ENCODE assay signal across 8 cellular contexts in the genomic region with DNA sequence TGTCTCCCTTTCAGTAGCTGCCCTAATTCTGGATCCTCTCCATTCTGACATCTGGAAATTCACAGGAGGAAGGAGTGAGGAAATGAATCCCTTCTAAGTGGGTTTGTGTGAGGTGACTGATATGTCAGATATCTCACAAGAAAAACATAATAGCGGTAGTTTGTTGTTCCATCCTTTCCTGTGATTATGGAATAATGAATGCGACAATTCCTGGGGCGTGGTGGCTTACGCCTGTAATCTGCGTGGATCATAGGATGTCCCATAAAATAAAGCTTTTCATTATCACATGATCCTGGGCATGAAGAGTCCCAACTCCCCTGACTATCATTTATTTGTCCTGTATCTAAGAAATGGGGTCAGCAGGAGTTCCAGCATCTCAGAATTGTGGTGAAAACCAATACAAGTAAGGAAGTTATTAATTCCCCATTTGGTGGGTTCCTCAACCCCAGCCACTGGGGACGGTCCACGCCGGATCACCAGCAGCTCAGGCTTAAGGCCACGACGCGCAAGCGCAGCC. TPM values are rescaled to one million over a fixed set of nuclear protein-coding genes. Genes with fewer than 3 reads are reported as not detected.
DNase-seq lines count a peak whose midpoint lies in the region; ATAC-seq and TF ChIP-seq lines count a peak whose summit lies in the region.

No MANE protein-coding gene starts in this region.

- no peaks in the 10 kb centered on the region for H4K20me1 ChIP-seq in KMS-11 (ENCODE audit: insufficient read depth)

- H3K27ac Mint-ChIP-seq in dendritic cell treated with granulocyte-macrophage colony-stimulating factor and Interleukin-4, amounts not matched to agents 40 ng/mL and 50 ng/mL, for 4 days, result peak overlapping the region; percentile 96
- peak overlapping the region; percentile 90 to 97 (median 96) for H3K27ac Mint-ChIP-seq in naive thymus-derived CD8-positive, alpha-beta T cell

- peak overlapping the region; percentile 92 for H3K27ac ChIP-seq in KMS-11

- peak overlapping the region; percentile 87 for H3K4me3 Mint-ChIP-seq in dendritic cell treated with granulocyte-macrophage colony-stimulating factor and Interleukin-4, amounts not matched to agents 40 ng/mL and 50 ng/mL, for 4 days
- peak overlapping the region; percentile 86 to 95 (median 90) for H3K4me3 Mint-ChIP-seq in naive thymus-derived CD8-positive, alpha-beta T cell

- H3K4me1 ChIP-seq in BE2C (peaks cover 6% of the 10 kb centered on the region), KMS-11 (ENCODE audit: low read depth, poor library complexity, severe bottlenecking) (peaks cover 28% of the 10 kb centered on the region)

- H2AFZ ChIP-seq in KMS-11 (ENCODE audit: low read depth), result peak overlapping the region; percentile 48

- no peaks in the 10 kb centered on the region for H3K27me3 ChIP-seq in BE2C
- H3K27me3 ChIP-seq in KMS-11 (ENCODE audit: insufficient read depth, low read depth), result no peaks in the 10 kb centered on the region

- TF ChIP-seq CTCF in BE2C (IDR thresholded peaks at IDR 0.05; ENCODE audit: low read depth, low read length) (no peak), KMS-11 (conservative IDR thresholded peaks at IDR 0.05; ENCODE audit: low read depth, low read length) (no peak)

- DNase-seq in BE2C (no peak), glomerular visceral epithelial cell (ENCODE audit: extremely low spot score) (no peak), OCI-M1 (lab: John Stamatoyannopoulos, UW) (no peak), SKM-1 treated with dmso at 0.1 percent for 144 hours (lab: John Stamatoyannopoulos, UW; ENCODE audit: unreplicated experiment) (no peak)
- peak in 1 of 10 donors; percentile 7 for DNase-seq in naive thymus-derived CD8-positive, alpha-beta T cell

- H3K4me1 Mint-ChIP-seq in dendritic cell treated with granulocyte-macrophage colony-stimulating factor and Interleukin-4, amounts not matched to agents 40 ng/mL and 50 ng/mL, for 4 days (ENCODE audit: low read depth), result peaks cover 21% of the 10 kb centered on the region
- H3K4me1 Mint-ChIP-seq in naive thymus-derived CD8-positive, alpha-beta T cell, result peaks cover 12 to 37% (median 32%) of the 10 kb centered on the region in 4 donors

- no peak for ATAC-seq in naive thymus-derived CD8-positive, alpha-beta T cell
- no peak for ATAC-seq in HG03442 (IDR thresholded peaks at IDR 0.05; ENCODE audit: unreplicated experiment)

- POLR2A ChIA-PET in naive thymus-derived CD8-positive, alpha-beta T cell (lab: Charles Lee), result interaction anchor here (0.5 to 1.7 kb wide), 14 partner anchors 8 to 1674 kb away, joined by 3 to 37 read pairs (median 6); a partner anchor contains a TSS

- H3K9ac ChIP-seq in KMS-11, result peak overlapping the region; percentile 93

- no peaks in the 10 kb centered on the region for H3K9me3 Mint-ChIP-seq in dendritic cell treated with granulocyte-macrophage colony-stimulating factor and Interleukin-4, amounts not matched to agents 40 ng/mL and 50 ng/mL, for 4 days
- no peaks in the 10 kb centered on the region for H3K9me3 Mint-ChIP-seq in naive thymus-derived CD8-positive, alpha-beta T cell

- H3K27me3 Mint-ChIP-seq in dendritic cell treated with granulocyte-macrophage colony-stimulating factor and Interleukin-4, amounts not matched to agents 40 ng/mL and 50 ng/mL, for 4 days, result no peaks in the 10 kb centered on the region
- H3K27me3 Mint-ChIP-seq in naive thymus-derived CD8-positive, alpha-beta T cell, result no peaks in the 10 kb centered on the region

- H3K4me2 ChIP-seq in KMS-11, result peak overlapping the region; percentile 77

- H3K4me3 ChIP-seq in BE2C (ENCODE audit: low read depth, low read length), result peak overlapping the region; percentile 77
- H3K4me3 ChIP-seq in KMS-11 (IDR thresholded peaks at IDR 0.05; ENCODE audit: insufficient read depth, low read depth, low read length), result no peak overlapping the region

- intact Hi-C loops in dendritic cell treated with granulocyte-macrophage colony-stimulating factor and Interleukin-4, amounts not matched to agents 40 ng/mL and 50 ng/mL, for 4 days (cut with micrococcal nuclease), result loop anchor here (1.0 to 5.0 kb wide), 3 partner anchors 29 to 108 kb away; a partner anchor contains a TSS

- peaks cover 43% of the 10 kb centered on the region for H3K79me2 ChIP-seq in KMS-11 (ENCODE audit: insufficient read depth, low read depth)

- H3K36me3 Mint-ChIP-seq in dendritic cell treated with granulocyte-macrophage colony-stimulating factor and Interleukin-4, amounts not matched to agents 40 ng/mL and 50 ng/mL, for 4 days (ENCODE audit: low read depth), result peaks cover 59% of the 10 kb centered on the region
- peaks cover 0 to 12% (median 2%) of the 10 kb centered on the region in 3 donors for H3K36me3 Mint-ChIP-seq in naive thymus-derived CD8-positive, alpha-beta T cell

- H3K36me3 ChIP-seq in BE2C (peaks cover 24% of the 10 kb centered on the region), KMS-11 (ENCODE audit: insufficient read depth) (no peaks in the 10 kb centered on the region; the same call in 1 of the 2 replicates)

- no peaks in the 10 kb centered on the region for H3K9me3 ChIP-seq in BE2C

RNA-seq across cellular contexts. Expression of a gene that starts 0.4 kb away (rescaled TPM):
- polyA plus RNA-seq in BE2C (2012; ENCODE audit: insufficient read depth, insufficient read length, low read depth), result 54.1 TPM
- total RNA-seq in naive thymus-derived CD8-positive, alpha-beta T cell, result 10 to 100 TPM; 39.8 to 41.7 TPM
- polyA plus RNA-seq in naive thymus-derived CD8-positive, alpha-beta T cell, result 1 to 10 TPM; 6.6 to 9.4 (median 9.2) TPM

RNA-seq across cellular contexts. Expression of a gene that starts 28.8 kb away (rescaled TPM):
- polyA plus RNA-seq in BE2C (2012; ENCODE audit: insufficient read depth, insufficient read length, low read depth), result 102 TPM
- total RNA-seq in naive thymus-derived CD8-positive, alpha-beta T cell, result 10 to 100 TPM; 34.4 to 37.8 TPM
- 10 to 100 TPM in 1 of 3 donors, 1 to 10 TPM in 2; 8.7 to 12.2 (median 9.1) TPM for polyA plus RNA-seq in naive thymus-derived CD8-positive, alpha-beta T cell

RNA-seq across cellular contexts. Expression of a gene that starts 59.5 kb away (rescaled TPM):
- 14.5 TPM for polyA plus RNA-seq in BE2C (2012; ENCODE audit: insufficient read depth, insufficient read length, low read depth)
- 10 to 100 TPM; 15.1 to 15.2 TPM for total RNA-seq in naive thymus-derived CD8-positive, alpha-beta T cell
- 10 to 100 TPM; 10.6 to 12.4 (median 12.3) TPM for polyA plus RNA-seq in naive thymus-derived CD8-positive, alpha-beta T cell
